Comparison of ENCODE assay signal across 7 cellular contexts in the genomic region with DNA sequence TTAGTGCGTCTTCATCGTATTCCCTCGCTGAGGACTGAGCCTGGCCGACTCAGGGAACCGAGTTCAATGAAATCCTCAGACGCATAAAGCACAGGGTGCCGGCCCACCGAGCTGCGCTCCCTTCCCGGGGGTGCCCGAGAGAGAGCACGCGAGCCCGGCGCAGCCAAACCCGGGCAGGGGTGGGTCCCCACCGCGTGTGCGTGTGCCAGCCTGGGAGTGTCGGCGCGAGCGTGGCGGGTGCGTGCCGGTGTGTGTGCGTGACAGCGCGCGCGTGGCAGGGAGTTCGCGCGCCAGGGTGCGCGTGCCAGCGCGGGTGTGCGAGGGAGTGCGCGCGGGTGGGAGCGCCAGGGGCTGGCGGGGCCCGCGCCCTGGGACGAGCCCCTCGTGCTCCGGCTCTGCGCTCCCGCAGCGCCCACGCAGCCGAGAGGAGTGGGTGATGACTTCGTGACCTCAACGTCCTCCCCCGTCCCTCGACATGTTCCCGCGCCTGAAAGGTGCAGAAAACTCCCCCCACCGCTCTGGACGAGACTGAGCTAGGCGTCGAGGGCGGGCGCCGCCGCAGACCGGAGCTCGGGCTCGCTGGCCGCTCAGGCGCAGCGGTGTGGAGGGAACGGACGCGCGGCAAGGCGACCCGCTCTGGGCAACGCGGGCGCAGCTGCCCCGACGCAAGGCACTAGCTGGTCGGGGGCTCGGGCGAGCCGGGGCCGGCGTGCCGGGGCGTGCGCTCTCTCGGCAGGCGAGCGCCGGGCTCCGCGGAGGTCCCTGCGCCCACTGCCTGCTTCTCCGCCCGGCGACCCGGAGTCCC.
A peak's percentile ranks its signal among the peaks of the same experiment; 100 is the strongest.
DNase-seq lines count a peak whose midpoint lies in the region; ATAC-seq and TF ChIP-seq lines count a peak whose summit lies in the region.

No MANE protein-coding gene starts in this region.

- peak overlapping the region; percentile 56 to 78 (median 74) for H3K27ac ChIP-seq in sigmoid colon

- intact Hi-C loops in sigmoid colon (cut with DNase I): no loop called here

- no peaks in the 10 kb centered on the region for H3K9me3 ChIP-seq in sigmoid colon

- DNase-seq in NCI-H2227 treated with DMSO at 0.1 percent for 48 hours (lab: John Stamatoyannopoulos, UW): peak; percentile 55
- peak in 47 of 58 donors; percentile 20 to 79 (median 52) for DNase-seq in anterior cingulate cortex (lab: John Stamatoyannopoulos, UW)
- peak; percentile 61 for DNase-seq in sigmoid colon
- no peak for DNase-seq in amniotic stem cell (lab: John Stamatoyannopoulos, UW)

- H3K27me3 ChIP-seq in sigmoid colon: peaks cover 0 to 14% (median 10%) of the 10 kb centered on the region in 3 donors

- peaks cover 0 to 26% (median 16%) of the 10 kb centered on the region in 4 donors for H3K4me1 ChIP-seq in sigmoid colon

- H3K36me3 ChIP-seq in sigmoid colon: no peaks in the 10 kb centered on the region

- TF ChIP-seq EP300 in sigmoid colon (IDR thresholded peaks at IDR 0.05): no peak

- WGBS in sigmoid colon, 2 donors: 1% methylated on average over 105 of the region's 105 CpGs

- H3K4me3 ChIP-seq in iPS-11a (ENCODE audit: low read depth, low read length): peak overlapping the region; percentile 50
- peak overlapping the region; percentile 30 to 62 (median 54) for H3K4me3 ChIP-seq in sigmoid colon

- ATAC-seq in GM18519 (IDR thresholded peaks at IDR 0.05; ENCODE audit: low FRiP score, unreplicated experiment) (peak; percentile 43), HG02571 (IDR thresholded peaks at IDR 0.05; ENCODE audit: unreplicated experiment) (peak; percentile 56)

- no peak for TF ChIP-seq POLR2A in sigmoid colon (IDR thresholded peaks at IDR 0.05)

- TF ChIP-seq CTCF in sigmoid colon (IDR thresholded peaks at IDR 0.05): no peak
